Comparison of ENCODE assay signal across 9 cellular contexts in the genomic region with DNA sequence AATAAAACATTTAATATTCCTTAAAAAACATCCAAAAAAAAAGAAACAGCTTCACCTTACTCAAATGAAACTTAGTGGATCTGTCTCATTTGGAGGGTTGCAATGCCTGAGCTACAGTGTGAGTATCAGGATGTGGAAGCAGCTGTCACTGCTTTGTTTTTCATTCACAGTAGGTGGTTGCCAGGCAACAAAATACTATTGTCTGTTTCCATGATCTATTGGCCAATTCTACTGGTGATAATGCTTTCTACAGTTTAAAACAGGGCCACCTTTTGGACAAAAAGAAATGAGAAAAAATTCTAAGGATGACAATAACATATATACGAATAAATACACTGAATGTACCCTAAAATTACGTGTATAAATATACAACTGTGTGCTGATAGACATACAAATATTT. TPM values are rescaled to one million over a fixed set of nuclear protein-coding genes. Genes with fewer than 3 reads are reported as not detected.
A peak's percentile ranks its signal among the peaks of the same experiment; 100 is the strongest.
DNase-seq lines count a peak whose midpoint lies in the region; ATAC-seq and FAIRE-seq lines count a peak whose summit lies in the region.
"Had no signal": no experiment of that assay in that cellular context is flagged by ENCODE, and none has a peak within 500 bp of the region (broad histone marks: within the 10 kb centered on the region; RNA-seq: fewer than 3 reads in every experiment).

No MANE protein-coding gene starts in this region.

- ATAC-seq in HG03457 (IDR thresholded peaks at IDR 0.05; ENCODE audit: unreplicated experiment) (no peak), Right ventricle myocardium inferior (no peak)
- ATAC-seq: activated T-cell treated with anti-CD3 and anti-CD28 coated beads, Interleukin-2, amount 50 U/mL, for 72 hours had no signal

- H3K27me3 Mint-ChIP-seq in activated CD4-positive, alpha-beta T cell treated with anti-CD3 and anti-CD28 coated beads, Interleukin-2, amount 10 ng/mL, durations not matched to agents 7 days and 5 days, result peaks cover 41% of the 10 kb centered on the region

- DNase-seq in DMS153 (lab: John Stamatoyannopoulos, UW) (peak; percentile 77), MV-4-11 (lab: John Stamatoyannopoulos, UW) (peak; percentile 76), SK-N-DZ (ENCODE audit: low spot score) (peak; percentile 47), cerebellar nuclear complex (lab: John Stamatoyannopoulos, UW) (no peak), Right ventricle myocardium inferior (ENCODE audit: missing footprints) (no peak)
- no peak for DNase-seq in activated CD4-positive, alpha-beta T cell treated with anti-CD3 and anti-CD28 coated beads, Interleukin-2, amount 10 ng/mL, durations not matched to agents 7 days and 5 days
- DNase-seq: activated T-cell treated with anti-CD3 and anti-CD28 coated beads, Interleukin-2, amount 50 U/mL, for 72 hours had no signal

- no peak overlapping the region for H3K27ac Mint-ChIP-seq in activated CD4-positive, alpha-beta T cell treated with anti-CD3 and anti-CD28 coated beads, Interleukin-2, amount 10 ng/mL, durations not matched to agents 7 days and 5 days
- H3K27ac Mint-ChIP-seq: activated T-cell treated with anti-CD3 and anti-CD28 coated beads, Interleukin-2, amount 50 U/mL, for 72 hours had no signal

- no peaks in the 10 kb centered on the region for H3K36me3 Mint-ChIP-seq in activated CD4-positive, alpha-beta T cell treated with anti-CD3 and anti-CD28 coated beads, Interleukin-2, amount 10 ng/mL, durations not matched to agents 7 days and 5 days (ENCODE audit: low read depth)

- H3K4me3 Mint-ChIP-seq in activated CD4-positive, alpha-beta T cell treated with anti-CD3 and anti-CD28 coated beads, Interleukin-2, amount 10 ng/mL, durations not matched to agents 7 days and 5 days, result no peak overlapping the region
- H3K4me3 Mint-ChIP-seq: activated T-cell treated with anti-CD3 and anti-CD28 coated beads, Interleukin-2, amount 50 U/mL, for 72 hours had no signal

- peaks cover 13% of the 10 kb centered on the region for H3K4me1 Mint-ChIP-seq in activated CD4-positive, alpha-beta T cell treated with anti-CD3 and anti-CD28 coated beads, Interleukin-2, amount 10 ng/mL, durations not matched to agents 7 days and 5 days

- FAIRE-seq in islet of Langerhans (lab: Jason Lieb, UNC), result peak; percentile 88

- POLR2A ChIA-PET in activated CD4-positive, alpha-beta T cell treated with anti-CD3 and anti-CD28 coated beads, Interleukin-2, amount 10 ng/mL, durations not matched to agents 7 days and 5 days (lab: Charles Lee), result no interaction called here

- CTCF ChIA-PET in activated CD4-positive, alpha-beta T cell treated with anti-CD3 and anti-CD28 coated beads, Interleukin-2, amount 10 ng/mL, durations not matched to agents 7 days and 5 days (lab: Charles Lee), result no interaction called here

- intact Hi-C loops in Right ventricle myocardium inferior (cut with DNase I), result loop anchor here (1.0 to 10.0 kb wide), 3 partner anchors 17 to 239 kb away; no protein-coding TSS in a partner anchor

- H3K9me3 Mint-ChIP-seq in activated CD4-positive, alpha-beta T cell treated with anti-CD3 and anti-CD28 coated beads, Interleukin-2, amount 10 ng/mL, durations not matched to agents 7 days and 5 days, result no peaks in the 10 kb centered on the region
- H3K9me3 Mint-ChIP-seq: activated T-cell treated with anti-CD3 and anti-CD28 coated beads, Interleukin-2, amount 50 U/mL, for 72 hours had no signal

RNA-seq across cellular contexts. Expression of a gene that starts 3.0 kb away (rescaled TPM):
- polyA plus RNA-seq in SK-N-DZ (2014; cell fraction: cytosol; rRNA removed), result 30.9 and 31.8 TPM in 2 replicates
- 14.9 and 17.1 TPM in 2 replicates for polyA plus RNA-seq in SK-N-DZ (2014; cell fraction: nucleus; rRNA removed)
- under 1 TPM; 0.07 to 0.19 TPM for total RNA-seq in activated CD4-positive, alpha-beta T cell treated with anti-CD3 and anti-CD28 coated beads, Interleukin-2, amount 10 ng/mL, durations not matched to agents 7 days and 5 days
- total RNA-seq in Right ventricle myocardium inferior, result 6.1 TPM

Comparison
In these comparisons a context has a peak if more than half of its experiments do, and no peak if none do; other contexts are left out.
1. DNase-seq: peak in DMS153 (single experiment), MV-4-11 (single experiment) and SK-N-DZ (single experiment); none in activated CD4-positive, alpha-beta T cell treated with anti-CD3 and anti-CD28 coated beads, Interleukin-2, amount 10 ng/mL, durations not matched to agents 7 days and 5 days (single experiment), cerebellar nuclear complex (0 of 2) and Right ventricle myocardium inferior (single experiment).